Comparison of ENCODE assay signal across 15 cellular contexts in genomic region chr2:119947535-119947934, GRCh38.
A peak's percentile ranks its signal among the peaks of the same experiment; 100 is the strongest.
DNase-seq lines count a peak whose midpoint lies in the region; ATAC-seq and TF ChIP-seq lines count a peak whose summit lies in the region.
"Had no signal": no experiment of that assay in that cellular context is flagged by ENCODE, and none has a peak within 500 bp of the region (broad histone marks: within the 10 kb centered on the region; RNA-seq: fewer than 3 reads in every experiment).

No MANE protein-coding gene starts in this region.

- peak overlapping the region; percentile 52 for H3K27ac Mint-ChIP-seq in activated CD4-positive, alpha-beta memory T cell treated with anti-CD3 and anti-CD28 coated beads for 36 hours
- no peak overlapping the region for H3K27ac Mint-ChIP-seq in activated CD4-positive, alpha-beta memory T cell treated with anti-CD3 and anti-CD28 coated beads, Interleukin-2, amount 10 ng/mL, durations not matched to agents 7 days and 5 days
- peak overlapping the region; percentile 48 for H3K27ac Mint-ChIP-seq in activated T-helper 17 cell treated with anti-CD3 and anti-CD28 coated beads, Interleukin-2, amount 50 U/mL, for 72 hours
- H3K27ac Mint-ChIP-seq in nephron progenitor cell: peak overlapping the region; percentile 22
- H3K27ac Mint-ChIP-seq: HFFc6 had no signal

- CTCF ChIA-PET in activated CD4-positive, alpha-beta memory T cell treated with anti-CD3 and anti-CD28 coated beads for 36 hours (lab: Charles Lee): no interaction called here
- CTCF ChIA-PET in activated CD4-positive, alpha-beta memory T cell treated with anti-CD3 and anti-CD28 coated beads, Interleukin-2, amount 10 ng/mL, durations not matched to agents 7 days and 5 days (lab: Charles Lee): no interaction called here

- POLR2A ChIA-PET in activated CD4-positive, alpha-beta memory T cell treated with anti-CD3 and anti-CD28 coated beads for 36 hours (lab: Charles Lee): no interaction called here
- POLR2A ChIA-PET in activated CD4-positive, alpha-beta memory T cell treated with anti-CD3 and anti-CD28 coated beads, Interleukin-2, amount 10 ng/mL, durations not matched to agents 7 days and 5 days (lab: Charles Lee): no interaction called here

- peaks cover 43% of the 10 kb centered on the region for H3K4me1 Mint-ChIP-seq in activated CD4-positive, alpha-beta memory T cell treated with anti-CD3 and anti-CD28 coated beads for 36 hours (ENCODE audit: low read depth)
- H3K4me1 Mint-ChIP-seq in activated CD4-positive, alpha-beta memory T cell treated with anti-CD3 and anti-CD28 coated beads, Interleukin-2, amount 10 ng/mL, durations not matched to agents 7 days and 5 days: peaks cover 17% of the 10 kb centered on the region
- peaks cover 33% of the 10 kb centered on the region for H3K4me1 Mint-ChIP-seq in activated T-helper 17 cell treated with anti-CD3 and anti-CD28 coated beads, Interleukin-2, amount 50 U/mL, for 72 hours
- H3K4me1 Mint-ChIP-seq in nephron progenitor cell: no peaks in the 10 kb centered on the region

- DNase-seq in activated CD4-positive, alpha-beta memory T cell treated with anti-CD3 and anti-CD28 coated beads for 36 hours: no peak
- DNase-seq in activated CD4-positive, alpha-beta memory T cell treated with anti-CD3 and anti-CD28 coated beads, Interleukin-2, amount 10 ng/mL, durations not matched to agents 7 days and 5 days: no peak
- peak; percentile 6 for DNase-seq in fibroblast of pulmonary artery (ENCODE audit: low read depth)
- DNase-seq in nephron progenitor cell: no peak
- DNase-seq in activated CD4-positive, alpha-beta T cell treated with anti-CD3 and anti-CD28 coated beads for 1 hour: no peak
- DNase-seq in NCI-H524 (lab: John Stamatoyannopoulos, UW): no peak
- DNase-seq: HFFc6, MG63, NCI-H1092, NCI-H446 had no signal

- no peak overlapping the region for H3K4me3 ChIP-seq in fibroblast of pulmonary artery (replicated peaks; ENCODE audit: low read depth, low read length)
- H3K4me3 ChIP-seq: BLaER1, MG63, SJSA1 had no signal

- H3K36me3 Mint-ChIP-seq in activated CD4-positive, alpha-beta memory T cell treated with anti-CD3 and anti-CD28 coated beads for 36 hours: peaks cover 13% of the 10 kb centered on the region
- peaks cover 72% of the 10 kb centered on the region for H3K36me3 Mint-ChIP-seq in activated CD4-positive, alpha-beta memory T cell treated with anti-CD3 and anti-CD28 coated beads, Interleukin-2, amount 10 ng/mL, durations not matched to agents 7 days and 5 days (ENCODE audit: low read depth)
- peaks cover 74% of the 10 kb centered on the region for H3K36me3 Mint-ChIP-seq in activated T-helper 17 cell treated with anti-CD3 and anti-CD28 coated beads, Interleukin-2, amount 50 U/mL, for 72 hours (ENCODE audit: low read depth)
- peaks cover 49% of the 10 kb centered on the region for H3K36me3 Mint-ChIP-seq in nephron progenitor cell (ENCODE audit: low read depth)

- H3K27me3 Mint-ChIP-seq in activated CD4-positive, alpha-beta memory T cell treated with anti-CD3 and anti-CD28 coated beads for 36 hours: no peaks in the 10 kb centered on the region
- no peaks in the 10 kb centered on the region for H3K27me3 Mint-ChIP-seq in activated CD4-positive, alpha-beta memory T cell treated with anti-CD3 and anti-CD28 coated beads, Interleukin-2, amount 10 ng/mL, durations not matched to agents 7 days and 5 days
- no peaks in the 10 kb centered on the region for H3K27me3 Mint-ChIP-seq in activated T-helper 17 cell treated with anti-CD3 and anti-CD28 coated beads, Interleukin-2, amount 50 U/mL, for 72 hours
- H3K27me3 Mint-ChIP-seq in nephron progenitor cell (ENCODE audit: low read depth, poor library complexity): no peaks in the 10 kb centered on the region

- no peak overlapping the region for H3K4me3 Mint-ChIP-seq in activated CD4-positive, alpha-beta memory T cell treated with anti-CD3 and anti-CD28 coated beads for 36 hours
- no peak overlapping the region for H3K4me3 Mint-ChIP-seq in activated CD4-positive, alpha-beta memory T cell treated with anti-CD3 and anti-CD28 coated beads, Interleukin-2, amount 10 ng/mL, durations not matched to agents 7 days and 5 days
- H3K4me3 Mint-ChIP-seq in activated T-helper 17 cell treated with anti-CD3 and anti-CD28 coated beads, Interleukin-2, amount 50 U/mL, for 72 hours: no peak overlapping the region
- H3K4me3 Mint-ChIP-seq in nephron progenitor cell: no peak overlapping the region
- H3K4me3 Mint-ChIP-seq: HFFc6 had no signal

- TF ChIP-seq CTCF in fibroblast of pulmonary artery (IDR thresholded peaks at IDR 0.05; ENCODE audit: low read length, missing control alignments) (no peak), nephron progenitor cell (IDR thresholded peaks at IDR 0.05) (no peak)

- intact Hi-C loops in activated CD4-positive, alpha-beta memory T cell treated with anti-CD3 and anti-CD28 coated beads for 36 hours (cut with micrococcal nuclease): loop anchor here (5.0 kb wide), 1 partner anchor 35 kb away; no protein-coding TSS in a partner anchor

- no peak for ATAC-seq in activated T-helper 17 cell treated with anti-CD3 and anti-CD28 coated beads, Interleukin-2, amount 50 U/mL, for 72 hours (replicated peaks)
- no peak for ATAC-seq in HG02970 (IDR thresholded peaks at IDR 0.05; ENCODE audit: low FRiP score, unreplicated experiment)
- ATAC-seq: HepG2 had no signal

- H3K9me3 Mint-ChIP-seq in activated CD4-positive, alpha-beta memory T cell treated with anti-CD3 and anti-CD28 coated beads for 36 hours: no peaks in the 10 kb centered on the region
- no peaks in the 10 kb centered on the region for H3K9me3 Mint-ChIP-seq in activated CD4-positive, alpha-beta memory T cell treated with anti-CD3 and anti-CD28 coated beads, Interleukin-2, amount 10 ng/mL, durations not matched to agents 7 days and 5 days
- H3K9me3 Mint-ChIP-seq in activated T-helper 17 cell treated with anti-CD3 and anti-CD28 coated beads, Interleukin-2, amount 50 U/mL, for 72 hours: no peaks in the 10 kb centered on the region
- H3K9me3 Mint-ChIP-seq in nephron progenitor cell: no peaks in the 10 kb centered on the region
- H3K9me3 Mint-ChIP-seq: HFFc6 had no signal
